ENCODE assay signal across 32 cellular contexts in genomic region chr7:23746629-23747028, GRCh38. TPM values are rescaled to one million over a fixed set of nuclear protein-coding genes. Genes with fewer than 3 reads are reported as not detected.
"Had no signal": no experiment of that assay in that cellular context is flagged by ENCODE, and none has a peak within 500 bp of the region (broad histone marks: within the 10 kb centered on the region; RNA-seq: fewer than 3 reads in every experiment).

No MANE protein-coding gene starts in this region.

- H3K4me3 ChIP-seq: esophagus squamous epithelium had no signal

- H3K27me3 Mint-ChIP-seq: activated B cell treated with CpG ODN at 0.5 μM for 24 hours; activated CD8-positive, alpha-beta T cell treated with anti-CD3 and anti-CD28 coated beads for 36 hours; activated T-helper 17 cell treated with anti-CD3 and anti-CD28 coated beads, Interleukin-2, amount 50 U/mL, for 72 hours; central memory CD8-positive, alpha-beta T cell; effector memory CD8-positive, alpha-beta T cell; T-cell had no signal

- H3K27ac Mint-ChIP-seq: activated B cell treated with CpG ODN at 0.5 μM for 24 hours; activated CD8-positive, alpha-beta T cell treated with anti-CD3 and anti-CD28 coated beads for 36 hours; activated naive CD8-positive, alpha-beta T cell; activated T-helper 17 cell treated with anti-CD3 and anti-CD28 coated beads, Interleukin-2, amount 50 U/mL, for 72 hours; effector memory CD8-positive, alpha-beta T cell; T-cell; T-helper 1 cell treated with Interleukin-12 subunit alpha and Interleukin-12 subunit beta and Interleukin-4 antibody, amounts not matched to agents 30 μg/mL and 1 μg/mL, for 36 hours; T-helper 2 cell treated with Interferon-gamma antibody and Interleukin-4, amounts not matched to agents 5 μg/mL and 100 μg/mL, for 36 hours had no signal

- FAIRE-seq: astrocyte, bronchial epithelial cell, endothelial cell of umbilical vein had no signal

- ATAC-seq: activated CD4-positive, CD25-positive, alpha-beta regulatory T cell treated with anti-CD3 and anti-CD28 coated beads, Interleukin-2, amount 50 U/mL, for 24 hours; activated CD8-positive, alpha-beta T cell treated with anti-CD3 and anti-CD28 coated beads for 36 hours; activated T-cell treated with anti-CD3 and anti-CD28 coated beads, Interleukin-2, amount 50 U/mL, for 4 hours; activated T-helper 17 cell treated with anti-CD3 and anti-CD28 coated beads, Interleukin-2, amount 50 U/mL, for 72 hours; effector memory CD8-positive, alpha-beta T cell; T-cell had no signal

- DNase-seq: activated B cell treated with CpG ODN at 0.5 μM for 24 hours; activated CD4-positive, alpha-beta T cell treated with anti-CD3 and anti-CD28 coated beads for 48 hours; activated CD4-positive, alpha-beta T cell treated with anti-CD3 and anti-CD28 coated beads, Interleukin-2, amount 50 U/mL, for 1 hour; activated CD4-positive, alpha-beta T cell treated with anti-CD3 and anti-CD28 coated beads, Interleukin-2, amount 50 U/mL, for 48 hours; activated CD8-positive, alpha-beta memory T cell treated with anti-CD3 and anti-CD28 coated beads for 24 hours; activated CD8-positive, alpha-beta T cell treated with anti-CD3 and anti-CD28 coated beads for 36 hours; activated effector memory CD4-positive, alpha-beta T cell treated with Interleukin-2 at 50 U/mL for 16 hours; activated gamma-delta T cell treated with Interleukin-2 at 50 U/mL for 16 hours; activated naive CD4-positive, alpha-beta T cell treated with anti-CD3 and anti-CD28 coated beads, Interleukin-2, amount 50 U/mL, for 16 hours; activated naive CD4-positive, alpha-beta T cell treated with Interleukin-2 at 50 U/mL for 16 hours; activated T-cell treated with anti-CD3 and anti-CD28 coated beads, Interleukin-2, amount 50 U/mL, for 4 hours; amniotic stem cell; anterior cingulate cortex; brain microvascular endothelial cell; cortex of kidney; dermis blood vessel endothelial cell; effector CD4-positive, alpha-beta T cell; effector memory CD8-positive, alpha-beta T cell; esophagus squamous epithelium; foreskin melanocyte; head of caudate nucleus; T-cell had no signal

- H3K36me3 ChIP-seq: brain microvascular endothelial cell, esophagus squamous epithelium had no signal

- H3K27me3 ChIP-seq: brain microvascular endothelial cell, esophagus squamous epithelium had no signal

- H3K4me3 Mint-ChIP-seq: activated B cell treated with CpG ODN at 0.5 μM for 24 hours; activated CD8-positive, alpha-beta T cell treated with anti-CD3 and anti-CD28 coated beads for 36 hours; activated naive CD8-positive, alpha-beta T cell; activated T-cell treated with anti-CD3 and anti-CD28 coated beads, Interleukin-2, amount 50 U/mL, for 4 hours; activated T-helper 17 cell treated with anti-CD3 and anti-CD28 coated beads, Interleukin-2, amount 50 U/mL, for 72 hours; central memory CD8-positive, alpha-beta T cell; effector memory CD8-positive, alpha-beta T cell; T-cell; T-helper 1 cell treated with Interleukin-12 subunit alpha and Interleukin-12 subunit beta and Interleukin-4 antibody, amounts not matched to agents 30 μg/mL and 1 μg/mL, for 36 hours; T-helper 2 cell treated with Interferon-gamma antibody and Interleukin-4, amounts not matched to agents 5 μg/mL and 100 μg/mL, for 36 hours had no signal

- H3K4me1 Mint-ChIP-seq: activated B cell treated with CpG ODN at 0.5 μM for 24 hours; activated T-helper 17 cell treated with anti-CD3 and anti-CD28 coated beads, Interleukin-2, amount 50 U/mL, for 72 hours; central memory CD8-positive, alpha-beta T cell; T-cell had no signal

RNA-seq across cellular contexts. Expression of gene STK31, which starts 36.6 kb away (rescaled TPM):
- total RNA-seq: fibroblast of villous mesenchyme had no signal
